Comparison of ENCODE assay signal across 11 cellular contexts in the genomic region with DNA sequence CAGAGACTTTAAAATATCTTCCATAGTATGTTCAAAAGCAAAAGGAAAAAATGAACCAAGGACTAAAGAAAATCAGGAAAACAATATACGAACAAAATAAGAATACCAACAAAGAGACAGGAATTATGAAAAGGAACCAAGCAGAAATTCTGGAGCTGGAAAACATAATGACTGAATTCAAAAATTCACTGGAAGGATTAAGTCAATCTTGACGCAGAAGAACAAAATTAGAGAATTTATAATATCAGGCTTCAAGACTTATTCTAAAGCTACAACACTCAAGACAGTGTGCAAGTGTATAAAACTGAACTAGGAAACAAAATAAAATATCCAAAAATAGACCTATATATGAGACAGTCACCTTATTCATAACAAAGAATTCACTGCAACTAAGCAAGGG.
"Had no signal": no experiment of that assay in that cellular context is flagged by ENCODE, and none has a peak within 500 bp of the region (broad histone marks: within the 10 kb centered on the region; RNA-seq: fewer than 3 reads in every experiment).

No MANE protein-coding gene starts in this region.

- H3K4me1 ChIP-seq: HAP-1 had no signal

- DNase-seq: GM23248, GOT3, H7, H9, HCEC 1CT, HFFc6 had no signal

- H3K4me2 ChIP-seq: GM23338 had no signal

- ATAC-seq: GM23338, HCT116 had no signal

- H3K36me3 ChIP-seq: HAP-1 had no signal

- H3K4me3 ChIP-seq: GM23248, GM23338, HAP-1 had no signal

- H2AFZ ChIP-seq: GM23248, GM23338 had no signal

- H3K9me3 ChIP-seq: HAP-1 had no signal

- H3K9ac ChIP-seq: GM23248 had no signal

- H3K27ac ChIP-seq: GM23248 had no signal

- FAIRE-seq: H1, H54 had no signal
